8 cellular contexts compared by ENCODE assay signal in genomic region chr19:14519860-14520407, GRCh38. TPM values are rescaled to one million over a fixed set of nuclear protein-coding genes. Genes with fewer than 3 reads are reported as not detected.
DNase-seq lines count a peak whose midpoint lies in the region; ATAC-seq and TF ChIP-seq lines count a peak whose summit lies in the region.

No MANE protein-coding gene starts in this region.

- peak overlapping the region; percentile 58 to 83 (median 77); a peak in 20 of 22 replicates for H3K27ac ChIP-seq in BLaER1 treated with 17β-estradiol and CSF1 and Interleukin-3, amounts not matched to agents 10 nM and 100 nM

- peak overlapping the region; percentile 37 for H3K27ac Mint-ChIP-seq in chondrocyte (ENCODE audit: unreplicated experiment)
- H3K27ac Mint-ChIP-seq in natural killer cell = peak overlapping the region; percentile 91 to 96

- peak overlapping the region; percentile 55 to 96 (median 79) for H3K4me2 ChIP-seq in BLaER1 treated with 17β-estradiol and CSF1 and Interleukin-3, amounts not matched to agents 10 nM and 100 nM

- H3K4me3 ChIP-seq in BLaER1 treated with 17β-estradiol and CSF1 and Interleukin-3, amounts not matched to agents 10 nM and 100 nM = no peak overlapping the region
- no peak overlapping the region for H3K4me3 ChIP-seq in MG63

- H3K4me3 Mint-ChIP-seq in chondrocyte (ENCODE audit: unreplicated experiment) = peak overlapping the region; percentile 8
- peak overlapping the region; percentile 84 for H3K4me3 Mint-ChIP-seq in natural killer cell

- peak overlapping the region in 9 of 11 experiments; percentile 2 to 64 (median 34); a peak in 10 of 22 replicates for H3K9ac ChIP-seq in BLaER1 treated with 17β-estradiol and CSF1 and Interleukin-3, amounts not matched to agents 10 nM and 100 nM

- H3K9me3 ChIP-seq in BLaER1 treated with 17β-estradiol and CSF1 and Interleukin-3, amounts not matched to agents 10 nM and 100 nM (replicated peaks in 1 of 11) = no peaks in the 10 kb centered on the region
- H3K9me3 ChIP-seq in MG63 = no peaks in the 10 kb centered on the region

- DNase-seq in MG63 (peak; percentile 90), chondrocyte (ENCODE audit: low spot score) (no peak), natural killer cell (no peak), left ventricle myocardium superior (no peak), DMS114 treated with DMSO at 0.1 percent for 48 hours (lab: John Stamatoyannopoulos, UW; ENCODE audit: unreplicated experiment) (no peak), NCI-H69 (lab: John Stamatoyannopoulos, UW) (no peak)

- H3K9me3 Mint-ChIP-seq in chondrocyte (ENCODE audit: low read depth) (no peaks in the 10 kb centered on the region), natural killer cell (no peaks in the 10 kb centered on the region)

- H3K36me3 ChIP-seq in BLaER1 treated with 17β-estradiol and CSF1 and Interleukin-3, amounts not matched to agents 10 nM and 100 nM = peaks cover 18 to 26% (median 23%) of the 10 kb centered on the region in 11 experiments
- peaks cover 26% of the 10 kb centered on the region for H3K36me3 ChIP-seq in MG63

- TF ChIP-seq CTCF in chondrocyte (IDR thresholded peaks at IDR 0.05) (no peak), natural killer cell (IDR thresholded peaks at IDR 0.05) (no peak)

- H4K20me1 ChIP-seq in BLaER1 treated with 17β-estradiol and CSF1 and Interleukin-3, amounts not matched to agents 10 nM and 100 nM = peaks cover 27 to 32% (median 31%) of the 10 kb centered on the region in 11 experiments

- intact Hi-C loops in natural killer cell (cut with micrococcal nuclease) (loop anchor here (5.0 kb wide), 1 partner anchor 103 kb away; the partner anchor contains the start of gene DDX39A), left ventricle myocardium superior (cut with micrococcal nuclease) (no loop called here)

- peaks cover 58 to 67% (median 64%) of the 10 kb centered on the region in 10 experiments for H3K4me1 ChIP-seq in BLaER1 treated with 17β-estradiol and CSF1 and Interleukin-3, amounts not matched to agents 10 nM and 100 nM

- H3K27me3 Mint-ChIP-seq in chondrocyte (ENCODE audit: low read depth) = no peaks in the 10 kb centered on the region
- H3K27me3 Mint-ChIP-seq in natural killer cell (ENCODE audit: low read depth in 2 of 2) = no peaks in the 10 kb centered on the region

- H3K4me1 Mint-ChIP-seq in chondrocyte (ENCODE audit: low read depth) (peaks cover 28% of the 10 kb centered on the region), natural killer cell (peaks cover 42 to 61% of the 10 kb centered on the region in 2 donors)

- ATAC-seq in natural killer cell = no peak
- ATAC-seq in GM21723 (IDR thresholded peaks at IDR 0.05; ENCODE audit: unreplicated experiment) = no peak
- no peak for ATAC-seq in left ventricle myocardium superior

- H3K36me3 Mint-ChIP-seq in chondrocyte (ENCODE audit: low read depth) (peaks cover 18% of the 10 kb centered on the region), natural killer cell (peaks cover 4% of the 10 kb centered on the region)

- H3K27me3 ChIP-seq in BLaER1 treated with 17β-estradiol and CSF1 and Interleukin-3, amounts not matched to agents 10 nM and 100 nM = no peaks in the 10 kb centered on the region
- no peaks in the 10 kb centered on the region for H3K27me3 ChIP-seq in MG63

RNA-seq across cellular contexts. Expression of gene DNAJB1, which starts 1.7 kb away (rescaled TPM):
- 133 and 164 TPM in 2 replicates for total RNA-seq in MG63 (2014; rRNA removed; shearing (Covaris generic); ENCODE audit: low replicate concordance)
- total RNA-seq in chondrocyte = 63.1 to 85.1 TPM (median 77.2 TPM) in 3 replicates
- 100 to 1,000 TPM; 148 to 238 (median 192) TPM for total RNA-seq in natural killer cell
- total RNA-seq in left ventricle myocardium superior = 47.9 TPM

RNA-seq across cellular contexts. Expression of gene TECR, which starts 9.5 kb away (rescaled TPM):
- 143 and 165 TPM in 2 replicates for total RNA-seq in MG63 (2014; rRNA removed; shearing (Covaris generic); ENCODE audit: low replicate concordance)
- 69.4 to 98.0 TPM (median 70.7 TPM) in 3 replicates for total RNA-seq in chondrocyte
- 100 to 1,000 TPM; 123 to 158 (median 131) TPM for total RNA-seq in natural killer cell
- total RNA-seq in left ventricle myocardium superior = 86.4 TPM

RNA-seq across cellular contexts. Expression of gene GIPC1, which starts 24.0 kb away (rescaled TPM):
- 111 and 196 TPM in 2 replicates for total RNA-seq in MG63 (2014; rRNA removed; shearing (Covaris generic); ENCODE audit: low replicate concordance)
- total RNA-seq in chondrocyte (83.7 to 107 TPM (median 99.6 TPM) in 3 replicates), natural killer cell (10 to 100 TPM; 25.3 to 34.5 (median 31.4) TPM), left ventricle myocardium superior (55.9 TPM)

RNA-seq across cellular contexts. Expression of gene PTGER1, which starts 44.8 kb away (rescaled TPM):
- not detected in 2 replicates for total RNA-seq in MG63 (2014; rRNA removed; shearing (Covaris generic); ENCODE audit: low replicate concordance)
- 0.29 to 1.6 TPM (median 1.4 TPM) in 3 replicates for total RNA-seq in chondrocyte
- total RNA-seq in natural killer cell = under 1 TPM in 2 of 3 donors, not detected in 1; 0.35 to 0.73 TPM
- total RNA-seq in left ventricle myocardium superior = not detected

RNA-seq across cellular contexts. Expression of gene NDUFB7, which starts 51.9 kb away (rescaled TPM):
- 487 and 678 TPM in 2 replicates for total RNA-seq in MG63 (2014; rRNA removed; shearing (Covaris generic); ENCODE audit: low replicate concordance)
- 126 to 154 TPM (median 128 TPM) in 3 replicates for total RNA-seq in chondrocyte
- total RNA-seq in natural killer cell = 100 to 1,000 TPM in 2 of 3 donors, 10 to 100 TPM in 1; 97.1 to 120 (median 108) TPM
- total RNA-seq in left ventricle myocardium superior = 546 TPM
